Comparison of ENCODE assay signal across 7 cellular contexts in the genomic region with DNA sequence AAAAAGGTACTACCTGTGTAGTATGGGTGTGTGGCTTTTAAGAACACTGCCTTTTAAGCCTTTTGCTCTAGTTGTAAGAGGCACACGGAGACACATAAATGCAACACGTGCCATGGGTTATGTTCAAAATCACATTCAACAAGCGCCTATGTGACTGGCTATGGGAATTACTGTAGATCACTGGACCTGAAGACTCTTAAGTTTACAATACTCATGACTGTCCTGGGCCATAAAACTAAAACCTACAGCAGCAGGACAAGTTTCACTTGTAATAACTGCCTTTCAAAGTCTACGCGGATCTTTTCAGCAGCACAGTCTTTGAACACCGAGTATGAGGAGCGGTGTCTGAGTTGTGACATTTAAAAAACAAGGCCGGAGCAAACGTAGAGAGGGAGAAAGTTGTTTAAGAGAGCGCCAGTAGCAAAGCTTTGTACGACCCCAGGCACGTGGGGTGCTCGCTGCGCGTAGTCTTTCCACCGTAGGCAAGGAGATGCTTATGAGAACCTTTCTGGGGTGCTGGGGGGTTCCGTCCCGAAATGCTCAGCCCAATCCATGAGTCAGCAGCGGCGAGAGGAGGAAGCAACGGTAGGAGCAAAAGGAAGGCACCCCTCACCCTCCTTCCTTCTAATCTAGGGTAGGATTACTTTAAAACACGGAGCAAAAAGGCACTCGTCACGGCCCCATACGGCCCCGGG. TPM values are rescaled to one million over a fixed set of nuclear protein-coding genes. Genes with fewer than 3 reads are reported as not detected.
DNase-seq lines count a peak whose midpoint lies in the region; ATAC-seq, FAIRE-seq and TF ChIP-seq lines count a peak whose summit lies in the region.

No MANE protein-coding gene starts in this region.

- peak; percentile 4 for ATAC-seq in gastroesophageal sphincter
- ATAC-seq in GM18861 (IDR thresholded peaks at IDR 0.05; ENCODE audit: unreplicated experiment) = no peak

- no peaks in the 10 kb centered on the region for H3K9me3 ChIP-seq in gastroesophageal sphincter

- TF ChIP-seq EP300 in gastroesophageal sphincter (IDR thresholded peaks at IDR 0.05) = no peak

- peaks cover 0 to 32% of the 10 kb centered on the region in 2 donors for H3K36me3 ChIP-seq in gastroesophageal sphincter

- H3K4me1 ChIP-seq in gastroesophageal sphincter = peaks cover 4 to 44% (median 17%) of the 10 kb centered on the region in 3 donors

- DNase-seq in GM12864 (ENCODE audit: low read depth) (no peak), H54 (ENCODE audit: insufficient read length, low spot score) (peak; percentile 15), NB4 (ENCODE audit: low read depth) (peak; percentile 73), activated T-helper 1 cell treated with Interleukin-2 at 50 U/mL for 16 hours (ENCODE audit: low read depth) (peak; percentile 5), pons (ENCODE audit: low spot score) (peak; percentile 15)

- peak overlapping the region; percentile 65 to 90 (median 86) for H3K27ac ChIP-seq in gastroesophageal sphincter

- FAIRE-seq in H54 (lab: Jason Lieb, UNC) = no peak

- peak overlapping the region; percentile 93 for H3K4me3 ChIP-seq in GM12864 (ENCODE audit: low read depth, low read length)
- peak overlapping the region; percentile 84 for H3K4me3 ChIP-seq in NB4 (ENCODE audit: low read depth, low read length)
- H3K4me3 ChIP-seq in gastroesophageal sphincter = peak overlapping the region; percentile 70 to 80

- no peak for TF ChIP-seq CTCF in GM12864 (IDR thresholded peaks at IDR 0.05; ENCODE audit: low read depth, low read length, missing control alignments)
- no peak for TF ChIP-seq CTCF in NB4 (IDR thresholded peaks at IDR 0.05; ENCODE audit: low read depth, low read length)
- TF ChIP-seq CTCF in gastroesophageal sphincter (IDR thresholded peaks at IDR 0.05) = no peak

- WGBS in gastroesophageal sphincter (ENCODE audit: low coverage in 1 of 2), 2 donors = 2 to 3% methylated on average over 3 to 21 of the region's 26 CpGs

- H3K27me3 ChIP-seq in gastroesophageal sphincter = no peaks in the 10 kb centered on the region

- no peak for TF ChIP-seq POLR2A in H54 (IDR thresholded peaks at IDR 0.05; ENCODE audit: low read depth, low read length)
- no peak for TF ChIP-seq POLR2A in NB4 (IDR thresholded peaks at IDR 0.05; ENCODE audit: extremely low read depth, insufficient read length)
- TF ChIP-seq POLR2A in gastroesophageal sphincter (IDR thresholded peaks at IDR 0.05) = no peak

RNA-seq across cellular contexts. Expression of gene DNAJC2, which starts 0.7 kb away (rescaled TPM):
- 10 to 100 TPM in 3 of 4 donors, 1 to 10 TPM in 1; 8.4 to 15.6 (median 12.7) TPM for total RNA-seq in gastroesophageal sphincter

RNA-seq across cellular contexts. Expression of gene PSMC2, which starts 3.5 kb away (rescaled TPM):
- total RNA-seq in gastroesophageal sphincter = 100 to 1,000 TPM; 119 to 137 (median 128) TPM

RNA-seq across cellular contexts. Expression of gene PMPCB, which starts 46.7 kb away (rescaled TPM):
- total RNA-seq in gastroesophageal sphincter = 10 to 100 TPM; 37.3 to 70.9 (median 57.4) TPM
